In the genomic region with DNA sequence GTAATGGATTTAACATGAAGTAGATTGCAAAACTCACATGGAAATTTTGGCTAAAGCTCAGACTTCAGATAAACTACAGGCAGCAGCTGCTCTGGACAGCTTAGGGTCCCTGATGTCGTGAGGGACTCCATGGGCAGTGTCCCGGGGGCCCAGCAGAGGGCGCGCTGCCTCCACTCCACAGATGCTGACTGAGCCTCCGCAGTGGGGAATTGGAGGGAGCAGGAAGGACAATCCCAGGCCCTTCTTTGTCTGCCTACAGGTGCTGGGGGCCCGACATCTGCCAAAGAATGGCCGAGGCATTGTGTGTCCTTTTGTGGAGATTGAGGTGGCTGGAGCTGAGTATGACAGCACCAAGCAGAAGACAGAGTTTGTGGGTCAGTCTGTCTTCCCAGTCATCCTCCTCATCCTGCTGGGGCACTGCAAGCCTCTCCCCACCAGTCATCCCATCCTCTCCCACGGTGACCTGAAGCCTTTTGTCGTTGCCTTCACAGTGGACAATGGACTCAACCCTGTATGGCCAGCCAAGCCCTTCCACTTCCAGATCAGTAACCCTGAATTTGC, we compare ENCODE assay signal across 8 cellular contexts. TPM values are rescaled to one million over a fixed set of nuclear protein-coding genes. Genes with fewer than 3 reads are reported as not detected.
A peak's percentile ranks its signal among the peaks of the same experiment; 100 is the strongest.
DNase-seq lines count a peak whose midpoint lies in the region; ATAC-seq and TF ChIP-seq lines count a peak whose summit lies in the region.

No MANE protein-coding gene starts in this region.

- peak; percentile 62 for ATAC-seq in HG02642 (IDR thresholded peaks at IDR 0.05; ENCODE audit: poor library complexity, unreplicated experiment)
- peak; percentile 81 for ATAC-seq in activated CD8-positive, alpha-beta memory T cell treated with anti-CD3 and anti-CD28 coated beads, Interleukin-2, amount 10 ng/mL, durations not matched to agents 7 days and 5 days
- no peak for ATAC-seq in HG02973 (IDR thresholded peaks at IDR 0.05; ENCODE audit: unreplicated experiment)

- H3K27me3 Mint-ChIP-seq in activated CD8-positive, alpha-beta memory T cell treated with anti-CD3 and anti-CD28 coated beads, Interleukin-2, amount 10 ng/mL, durations not matched to agents 7 days and 5 days = no peaks in the 10 kb centered on the region
- peaks cover 17% of the 10 kb centered on the region for H3K27me3 Mint-ChIP-seq in endothelial cell (ENCODE audit: unreplicated experiment)

- CTCF ChIA-PET in activated CD8-positive, alpha-beta memory T cell treated with anti-CD3 and anti-CD28 coated beads, Interleukin-2, amount 10 ng/mL, durations not matched to agents 7 days and 5 days (lab: Charles Lee) = interaction anchor here (0.6 to 3.3 kb wide), 36 partner anchors 9 to 210 kb away, joined by 3 to 30 read pairs (median 4); partner anchors contain the start of gene LPIN3

- TF ChIP-seq CTCF in endothelial cell (IDR thresholded peaks at IDR 0.05; ENCODE audit: unreplicated experiment) = peak; percentile 76

- H3K4me3 Mint-ChIP-seq in activated CD8-positive, alpha-beta memory T cell treated with anti-CD3 and anti-CD28 coated beads, Interleukin-2, amount 10 ng/mL, durations not matched to agents 7 days and 5 days = no peak overlapping the region
- peak overlapping the region; percentile 32 for H3K4me3 Mint-ChIP-seq in endothelial cell (ENCODE audit: unreplicated experiment)

- H3K36me3 Mint-ChIP-seq in activated CD8-positive, alpha-beta memory T cell treated with anti-CD3 and anti-CD28 coated beads, Interleukin-2, amount 10 ng/mL, durations not matched to agents 7 days and 5 days = peaks cover 54% of the 10 kb centered on the region
- peaks cover 61% of the 10 kb centered on the region for H3K36me3 Mint-ChIP-seq in endothelial cell (ENCODE audit: low read depth, unreplicated experiment)

- DNase-seq in COLO668 (lab: John Stamatoyannopoulos, UW; ENCODE audit: unreplicated experiment) (peak; percentile 76), NCI-H82 (lab: John Stamatoyannopoulos, UW) (peak; percentile 84), endothelial cell (ENCODE audit: low spot score) (peak; percentile 83), middle frontal gyrus (ENCODE audit: extremely low spot score, low spot score) (peak; percentile 72)
- DNase-seq in activated CD8-positive, alpha-beta memory T cell treated with anti-CD3 and anti-CD28 coated beads, Interleukin-2, amount 10 ng/mL, durations not matched to agents 7 days and 5 days = peak; percentile 63
- DNase-seq in stimulated activated CD8-positive, alpha-beta memory T cell treated with anti-CD3 and anti-CD28 coated beads, Interleukin-2, amount 100 ng/mL, for 1 hour (ENCODE audit: low read depth in 2 of 2) = peak; percentile 43 to 50

- H3K9me3 Mint-ChIP-seq in activated CD8-positive, alpha-beta memory T cell treated with anti-CD3 and anti-CD28 coated beads, Interleukin-2, amount 10 ng/mL, durations not matched to agents 7 days and 5 days (ENCODE audit: low read depth) = no peaks in the 10 kb centered on the region
- no peaks in the 10 kb centered on the region for H3K9me3 Mint-ChIP-seq in endothelial cell (ENCODE audit: unreplicated experiment)

- peaks cover 15% of the 10 kb centered on the region for H3K4me1 Mint-ChIP-seq in activated CD8-positive, alpha-beta memory T cell treated with anti-CD3 and anti-CD28 coated beads, Interleukin-2, amount 10 ng/mL, durations not matched to agents 7 days and 5 days
- H3K4me1 Mint-ChIP-seq in endothelial cell (ENCODE audit: unreplicated experiment) = peaks cover 3% of the 10 kb centered on the region

- H3K27ac Mint-ChIP-seq in activated CD8-positive, alpha-beta memory T cell treated with anti-CD3 and anti-CD28 coated beads, Interleukin-2, amount 10 ng/mL, durations not matched to agents 7 days and 5 days = no peak overlapping the region
- peak overlapping the region; percentile 63 for H3K27ac Mint-ChIP-seq in endothelial cell (ENCODE audit: unreplicated experiment)

RNA-seq across cellular contexts. Expression of gene PLCG1, which starts 35.9 kb away (rescaled TPM):
- total RNA-seq in activated CD8-positive, alpha-beta memory T cell treated with anti-CD3 and anti-CD28 coated beads, Interleukin-2, amount 10 ng/mL, durations not matched to agents 7 days and 5 days = 100 to 1,000 TPM; 201 to 337 TPM
- total RNA-seq in endothelial cell (ENCODE audit: unreplicated experiment) = 456 TPM
